1 cellular context compared by ENCODE assay signal in genomic region chr14:54135804-54136280, GRCh38.
TF ChIP-seq lines count a peak whose summit lies in the region.

No MANE protein-coding gene starts in this region.

TF ChIP-seq in HepG2, 621 proteins besides CTCF, POLR2A, EP300 and RAD21 (continued from another document and continues in another):
- TF ChIP-seq BCLAF1 (IDR thresholded peaks at IDR 0.05) = no peak
- peak; percentile 89; the same call in 1 of the 2 replicates for TF ChIP-seq TEF (CRISPR knock-in tag; IDR thresholded peaks at IDR 0.05)
- peak; percentile 49; the same call in 1 of the 2 replicates for TF ChIP-seq ZNF780A (CRISPR knock-in tag; IDR thresholded peaks at IDR 0.05)
- no peak for TF ChIP-seq ZBTB14 (CRISPR knock-in tag; IDR thresholded peaks at IDR 0.05)
- no peak for TF ChIP-seq SRSF4 (IDR thresholded peaks at IDR 0.05; ENCODE audit: low read depth, low read length, poor library complexity, severe bottlenecking)
- TF ChIP-seq ATM (IDR thresholded peaks at IDR 0.05; ENCODE audit: borderline replicate concordance) = no peak
- no peak for TF ChIP-seq TSC22D2 (CRISPR knock-in tag; IDR thresholded peaks at IDR 0.05; ENCODE audit: borderline replicate concordance)
- TF ChIP-seq E2F1 (CRISPR knock-in tag; IDR thresholded peaks at IDR 0.05) = no peak
- no peak for TF ChIP-seq ZNF253 (CRISPR knock-in tag; IDR thresholded peaks at IDR 0.05; ENCODE audit: borderline replicate concordance)
- TF ChIP-seq SALL2 (CRISPR knock-in tag; IDR thresholded peaks at IDR 0.05) = no peak
- TF ChIP-seq ZNF280D (CRISPR knock-in tag; IDR thresholded peaks at IDR 0.05) = no peak; the same call in 1 of the 2 replicates
- TF ChIP-seq ZNF451 (CRISPR knock-in tag; IDR thresholded peaks at IDR 0.05) = no peak
- peak; percentile 70 for TF ChIP-seq SP5 (CRISPR knock-in tag; IDR thresholded peaks at IDR 0.05; ENCODE audit: borderline replicate concordance, low read depth)
- no peak for TF ChIP-seq ZBTB38 (CRISPR knock-in tag; IDR thresholded peaks at IDR 0.05)
- no peak for TF ChIP-seq PREB (CRISPR knock-in tag; IDR thresholded peaks at IDR 0.05)
- TF ChIP-seq ZNF614 (CRISPR knock-in tag; IDR thresholded peaks at IDR 0.05; ENCODE audit: borderline replicate concordance) = peak; percentile 75; the same call in 1 of the 2 replicates
- TF ChIP-seq ZNF414 (CRISPR knock-in tag; IDR thresholded peaks at IDR 0.05) = no peak
- TF ChIP-seq ZBTB42 (CRISPR knock-in tag; IDR thresholded peaks at IDR 0.05) = no peak; the same call in 1 of the 2 replicates
- TF ChIP-seq CREM (IDR thresholded peaks at IDR 0.05) = peak; percentile 86
- no peak for TF ChIP-seq CREM (CRISPR knock-in tag; IDR thresholded peaks at IDR 0.05)
- no peak for TF ChIP-seq ZMAT5 (CRISPR knock-in tag; IDR thresholded peaks at IDR 0.05; ENCODE audit: borderline replicate concordance, low read depth)
- TF ChIP-seq ZNF264 (CRISPR knock-in tag; IDR thresholded peaks at IDR 0.05) = peak; percentile 72; the same call in 1 of the 2 replicates
- no peak for TF ChIP-seq ELF4 (CRISPR knock-in tag; IDR thresholded peaks at IDR 0.05; ENCODE audit: borderline replicate concordance)
- TF ChIP-seq FIP1L1 (IDR thresholded peaks at IDR 0.05; ENCODE audit: borderline replicate concordance, insufficient read depth, low read depth, low read length) = no peak
- TF ChIP-seq ZFP36L2 (CRISPR knock-in tag; IDR thresholded peaks at IDR 0.05) = no peak
- TF ChIP-seq TIGD3 (CRISPR knock-in tag; IDR thresholded peaks at IDR 0.05; ENCODE audit: borderline replicate concordance) = no peak
- no peak; the same call in 1 of the 2 replicates for TF ChIP-seq SMYD3 (CRISPR knock-in tag; IDR thresholded peaks at IDR 0.05)
- no peak for TF ChIP-seq MNT (IDR thresholded peaks at IDR 0.05)
- TF ChIP-seq NONO (IDR thresholded peaks at IDR 0.05) = no peak
- peak; percentile 62; the same call in 1 of the 2 replicates for TF ChIP-seq NONO (CRISPR knock-in tag; conservative IDR thresholded peaks at IDR 0.05)
- peak; percentile 98 for TF ChIP-seq PATZ1 (CRISPR knock-in tag; IDR thresholded peaks at IDR 0.05)
- TF ChIP-seq ZNF335 (CRISPR knock-in tag; IDR thresholded peaks at IDR 0.05) = peak; percentile 60; the same call in 1 of the 2 replicates
- no peak for TF ChIP-seq ZNF724P (CRISPR knock-in tag; IDR thresholded peaks at IDR 0.05; ENCODE audit: borderline replicate concordance)
- no peak for TF ChIP-seq LRRFIP1 (CRISPR knock-in tag; conservative IDR thresholded peaks at IDR 0.05)
- peak; percentile 84 for TF ChIP-seq NR2F2 (IDR thresholded peaks at IDR 0.05; ENCODE audit: borderline replicate concordance, low read depth)
- TF ChIP-seq MYNN (CRISPR knock-in tag; IDR thresholded peaks at IDR 0.05; ENCODE audit: low read depth) = no peak
